ENCODE assay signal across 8 cellular contexts in genomic region chr17:63826468-63827001, GRCh38. TPM values are rescaled to one million over a fixed set of nuclear protein-coding genes. Genes with fewer than 3 reads are reported as not detected.
A peak's percentile ranks its signal among the peaks of the same experiment; 100 is the strongest.
DNase-seq lines count a peak whose midpoint lies in the region; ATAC-seq and TF ChIP-seq lines count a peak whose summit lies in the region.

No MANE protein-coding gene starts in this region.

- H3K4me3 Mint-ChIP-seq in stimulated activated naive CD8-positive, alpha-beta T cell treated with anti-CD3 and anti-CD28 coated beads, Interleukin-15, Interleukin-2, amounts not matched to agents 100 ng/mL and 50 ng/mL, for 24 hours = peak overlapping the region; percentile 100

- no peaks in the 10 kb centered on the region for H3K27me3 ChIP-seq in effector memory CD4-positive, alpha-beta T cell (replicated peaks; ENCODE audit: control insufficient read depth, insufficient read depth, low read length, poor library complexity, severe bottlenecking)
- H3K27me3 ChIP-seq in muscle layer of colon (ENCODE audit: control insufficient read depth in 1 of 2, insufficient read depth in 2 of 2, low read length in 2 of 2) = no peaks in the 10 kb centered on the region

- H3K4me1 ChIP-seq in effector memory CD4-positive, alpha-beta T cell (ENCODE audit: control insufficient read depth, insufficient read depth, low read length, poor library complexity, severe bottlenecking) = peaks cover 31% of the 10 kb centered on the region
- H3K4me1 ChIP-seq in muscle layer of colon (ENCODE audit: insufficient read depth, low read length) = peaks cover 31% of the 10 kb centered on the region

- H3K27me3 Mint-ChIP-seq in stimulated activated naive CD8-positive, alpha-beta T cell treated with anti-CD3 and anti-CD28 coated beads, Interleukin-15, Interleukin-2, amounts not matched to agents 100 ng/mL and 50 ng/mL, for 24 hours = no peaks in the 10 kb centered on the region

- H3K4me1 Mint-ChIP-seq in stimulated activated naive CD8-positive, alpha-beta T cell treated with anti-CD3 and anti-CD28 coated beads, Interleukin-15, Interleukin-2, amounts not matched to agents 100 ng/mL and 50 ng/mL, for 24 hours (ENCODE audit: low read depth) = peaks cover 88% of the 10 kb centered on the region

- ATAC-seq in stimulated activated naive CD8-positive, alpha-beta T cell treated with anti-CD3 and anti-CD28 coated beads, Interleukin-15, Interleukin-2, amounts not matched to agents 100 U/mL and 50 U/mL, for 24 hours = no peak
- ATAC-seq in HG02884 (IDR thresholded peaks at IDR 0.05; ENCODE audit: unreplicated experiment) = no peak

- peak overlapping the region; percentile 89 for H3K4me3 ChIP-seq in effector memory CD4-positive, alpha-beta T cell (ENCODE audit: insufficient read depth, low read depth, low read length, poor library complexity, severe bottlenecking)
- H3K4me3 ChIP-seq in muscle layer of colon (ENCODE audit: low read depth in 1 of 2, low read length in 2 of 2) = peak overlapping the region; percentile 83 to 94

- peaks cover 88% of the 10 kb centered on the region for H3K36me3 Mint-ChIP-seq in stimulated activated naive CD8-positive, alpha-beta T cell treated with anti-CD3 and anti-CD28 coated beads, Interleukin-15, Interleukin-2, amounts not matched to agents 100 ng/mL and 50 ng/mL, for 24 hours (ENCODE audit: low read depth)

- H3K9me3 ChIP-seq in effector memory CD4-positive, alpha-beta T cell (ENCODE audit: control insufficient read depth, low read length) = no peaks in the 10 kb centered on the region
- H3K9me3 ChIP-seq in muscle layer of colon (ENCODE audit: low read length) = no peaks in the 10 kb centered on the region

- H3K27ac ChIP-seq in effector memory CD4-positive, alpha-beta T cell (ENCODE audit: insufficient read depth, low read length, poor library complexity, severe bottlenecking) = peak overlapping the region; percentile 96
- peak overlapping the region; percentile 95 for H3K27ac ChIP-seq in muscle layer of colon (ENCODE audit: low read depth, low read length)

- H3K9me3 Mint-ChIP-seq in stimulated activated naive CD8-positive, alpha-beta T cell treated with anti-CD3 and anti-CD28 coated beads, Interleukin-15, Interleukin-2, amounts not matched to agents 100 ng/mL and 50 ng/mL, for 24 hours = no peaks in the 10 kb centered on the region

- DNase-seq in stimulated activated naive CD8-positive, alpha-beta T cell treated with anti-CD3 and anti-CD28 coated beads, Interleukin-15, Interleukin-2, amounts not matched to agents 100 U/mL and 50 U/mL, for 24 hours = no peak
- DNase-seq in effector memory CD4-positive, alpha-beta T cell = no peak
- DNase-seq in NCI-H2171 treated with DMSO at 0.1 percent for 48 hours (lab: John Stamatoyannopoulos, UW) = no peak
- no peak for DNase-seq in GF-D8 (lab: John Stamatoyannopoulos, UW)

- H3K9ac ChIP-seq in muscle layer of colon (ENCODE audit: low read length) = peak overlapping the region; percentile 86

- H3K36me3 ChIP-seq in effector memory CD4-positive, alpha-beta T cell (ENCODE audit: control insufficient read depth, insufficient read depth, low read length) = peaks cover 66% of the 10 kb centered on the region
- peaks cover 69% of the 10 kb centered on the region for H3K36me3 ChIP-seq in muscle layer of colon (ENCODE audit: insufficient read depth, low read length)

- peak overlapping the region; percentile 99 for H3K27ac Mint-ChIP-seq in stimulated activated naive CD8-positive, alpha-beta T cell treated with anti-CD3 and anti-CD28 coated beads, Interleukin-15, Interleukin-2, amounts not matched to agents 100 ng/mL and 50 ng/mL, for 24 hours

TF ChIP-seq in PFSK-1, 5 proteins besides CTCF, POLR2A, EP300 and RAD21:
- no peak for TF ChIP-seq FOXP2 (optimal IDR thresholded peaks at IDR 0.05; ENCODE audit: borderline replicate concordance, extremely low read depth, extremely low read length, insufficient read depth)
- no peak for TF ChIP-seq POLR2AphosphoS5 (IDR thresholded peaks at IDR 0.05; ENCODE audit: low read depth, low read length)
- 0 out of 2 replicates have a peak, but pooled peaks have one; percentile 55 for TF ChIP-seq SIN3A (IDR thresholded peaks at IDR 0.05; ENCODE audit: borderline replicate concordance, insufficient read depth, low read length)
- TF ChIP-seq REST (IDR thresholded peaks at IDR 0.05; ENCODE audit: insufficient read depth in 1 of 2, low read depth in 2 of 2, low read length in 2 of 2) = peak in 1 of 2 experiments; percentile 61; a peak in 2 of 4 replicates
- TF ChIP-seq TAF1 (IDR thresholded peaks at IDR 0.05; ENCODE audit: borderline replicate concordance, insufficient read depth, low read length) = no peak

RNA-seq across cellular contexts. Expression of gene PSMC5, which starts 0.7 kb away (rescaled TPM):
- 293 TPM for polyA plus RNA-seq in PFSK-1 (2012; ENCODE audit: insufficient read length, low read depth)

RNA-seq across cellular contexts. Expression of gene FTSJ3, which starts 0.9 kb away (rescaled TPM):
- polyA plus RNA-seq in PFSK-1 (2012; ENCODE audit: insufficient read length, low read depth) = 64.5 TPM

RNA-seq across cellular contexts. Expression of gene SMARCD2, which starts 15.9 kb away (rescaled TPM):
- polyA plus RNA-seq in PFSK-1 (2012; ENCODE audit: insufficient read length, low read depth) = 94.1 TPM

RNA-seq across cellular contexts. Expression of gene CSH2, which starts 46.9 kb away (rescaled TPM):
- not detected for polyA plus RNA-seq in PFSK-1 (2012; ENCODE audit: insufficient read length, low read depth)

RNA-seq across cellular contexts. Expression of gene DDX42, which starts 52.6 kb away (rescaled TPM):
- 66.5 TPM for polyA plus RNA-seq in PFSK-1 (2012; ENCODE audit: insufficient read length, low read depth)
